ENCODE assay signal across 24 cellular contexts in the genomic region with DNA sequence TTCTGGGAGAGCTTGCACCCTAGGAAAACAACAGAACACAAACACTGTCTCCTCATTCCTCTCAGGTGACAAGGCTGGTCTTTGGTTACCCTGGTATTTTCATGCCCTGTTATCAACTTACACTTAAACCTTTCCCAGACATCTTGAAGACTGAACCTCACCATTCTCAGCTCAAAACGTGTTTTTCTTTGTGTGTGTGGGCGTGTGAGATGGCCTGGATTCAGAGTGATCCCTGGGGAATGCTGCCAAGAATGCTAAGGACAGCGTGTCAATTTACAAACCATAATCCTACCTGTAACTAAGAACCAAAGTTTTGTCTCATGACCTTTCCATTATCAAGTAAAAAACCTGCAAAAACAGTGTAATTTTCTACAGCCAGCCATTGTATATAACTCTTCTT. TPM values are rescaled to one million over a fixed set of nuclear protein-coding genes. Genes with fewer than 3 reads are reported as not detected.
DNase-seq lines count a peak whose midpoint lies in the region; ATAC-seq and TF ChIP-seq lines count a peak whose summit lies in the region.
"Had no signal": no experiment of that assay in that cellular context is flagged by ENCODE, and none has a peak within 500 bp of the region (broad histone marks: within the 10 kb centered on the region; RNA-seq: fewer than 3 reads in every experiment).

No MANE protein-coding gene starts in this region.

- 34% methylated on average over 3 of the region's 3 CpGs for WGBS in hepatocyte (ENCODE audit: low lambda C conversion rate, missing lambda C conversion rate)
- WGBS in tibial nerve, 2 donors, result 27 to 35% methylated on average over 3 of the region's 3 CpGs

- H3K79me2 ChIP-seq in hepatocyte, result no peaks in the 10 kb centered on the region

- H3K4me1 ChIP-seq in hepatocyte (ENCODE audit: insufficient read depth) (peaks cover 10% of the 10 kb centered on the region), skeletal muscle satellite cell (ENCODE audit: control insufficient read depth, insufficient read depth, low read length) (peaks cover 5% of the 10 kb centered on the region), foreskin keratinocyte (no peaks in the 10 kb centered on the region), tibial nerve (peaks cover 0 to 3% (median 0%) of the 10 kb centered on the region in 4 donors)

- peak; percentile 8 for DNase-seq in DMS79 treated with DMSO at 0.1 percent for 48 hours (lab: John Stamatoyannopoulos, UW)
- DNase-seq in DMS79 (lab: John Stamatoyannopoulos, UW), result no peak
- peak; percentile 34 for DNase-seq in amniotic epithelial cell (ENCODE audit: low read depth)
- DNase-seq in hepatocyte (ENCODE audit: low spot score), result no peak
- DNase-seq in foreskin keratinocyte, result no peak
- DNase-seq in tibial nerve (ENCODE audit: low spot score in 2 of 2), result no peak
- DNase-seq: activated gamma-delta T cell treated with Interleukin-2 at 50 U/mL for 16 hours; activated T-cell treated with anti-CD3 and anti-CD28 coated beads for 4 hours; amygdala; cerebellar nuclear complex; effector CD8-positive, alpha-beta T cell; immature natural killer cell; mesenchymal stem cell; NCI-H187; NCI-H524 treated with DMSO at 0.1 percent for 48 hours; small intestine; stimulated activated CD4-positive, alpha-beta T cell treated with anti-CD3 and anti-CD28 coated beads, Interleukin-4, amount 100 ng/mL, for 1 hour; T-helper 1 cell had no signal

- H3K4me2 ChIP-seq in hepatocyte (no peak overlapping the region), skeletal muscle satellite cell (ENCODE audit: low read length) (peak overlapping the region; percentile 2)

- H3K27ac ChIP-seq in hepatocyte (peak overlapping the region; percentile 20), foreskin keratinocyte (no peak overlapping the region), tibial nerve (no peak overlapping the region)
- H3K27ac ChIP-seq: 22Rv1 had no signal

- H3K9me3 ChIP-seq in hepatocyte (ENCODE audit: low read depth) (no peaks in the 10 kb centered on the region), skeletal muscle satellite cell (replicated peaks; ENCODE audit: low read length) (no peaks in the 10 kb centered on the region), tibial nerve (no peaks in the 10 kb centered on the region)

- H3K9ac ChIP-seq in skeletal muscle satellite cell (ENCODE audit: low read depth, low read length), result no peak overlapping the region

- no peak for ATAC-seq in foreskin keratinocyte
- no peak for ATAC-seq in GM21367 (IDR thresholded peaks at IDR 0.05; ENCODE audit: unreplicated experiment)
- ATAC-seq: natural killer cell treated with Interleukin-12 subunit alpha and Interleukin-12 subunit beta and Interleukin-15 and Interleukin-18, amount 100 ng/mL, for 72 hours had no signal

- H2AFZ ChIP-seq in hepatocyte, result peak overlapping the region; percentile 12

- H3K9me2 ChIP-seq in hepatocyte (replicated peaks; ENCODE audit: insufficient read depth), result no peaks in the 10 kb centered on the region

- H3K4me3 ChIP-seq in hepatocyte (no peak overlapping the region), skeletal muscle satellite cell (ENCODE audit: low read length) (no peak overlapping the region), tibial nerve (no peak overlapping the region)

- no peaks in the 10 kb centered on the region for H4K20me1 ChIP-seq in hepatocyte (ENCODE audit: insufficient read depth, poor library complexity, severe bottlenecking)

- no peak for TF ChIP-seq POLR2A in tibial nerve (IDR thresholded peaks at IDR 0.05)

- no peak for TF ChIP-seq EP300 in tibial nerve (IDR thresholded peaks at IDR 0.05)

- TF ChIP-seq CTCF in hepatocyte (IDR thresholded peaks at IDR 0.05; ENCODE audit: poor library complexity) (no peak), foreskin keratinocyte (conservative IDR thresholded peaks at IDR 0.05) (no peak), tibial nerve (IDR thresholded peaks at IDR 0.05) (no peak)

- H3K36me3 ChIP-seq in hepatocyte (replicated peaks; ENCODE audit: insufficient read depth, low read depth) (no peaks in the 10 kb centered on the region), skeletal muscle satellite cell (ENCODE audit: insufficient read depth, low read length) (no peaks in the 10 kb centered on the region), tibial nerve (no peaks in the 10 kb centered on the region)

- no peaks in the 10 kb centered on the region for H3K27me3 ChIP-seq in hepatocyte
- peaks cover 34% of the 10 kb centered on the region for H3K27me3 ChIP-seq in skeletal muscle satellite cell (ENCODE audit: control insufficient read depth, insufficient read depth, low read length)
- H3K27me3 ChIP-seq in foreskin keratinocyte, result peaks cover 13% of the 10 kb centered on the region
- no peaks in the 10 kb centered on the region for H3K27me3 ChIP-seq in tibial nerve

RNA-seq across cellular contexts. Expression of gene ELF5, which starts 33.3 kb away (rescaled TPM):
- 0.16 and 0.50 TPM in 2 replicates for total RNA-seq in hepatocyte
- polyA plus RNA-seq in hepatocyte, result 0.53 and 1.0 TPM in 2 replicates
- not detected in 2 replicates for total RNA-seq in skeletal muscle satellite cell (2012; rRNA removed)
- total RNA-seq in foreskin keratinocyte, result not detected in 2 replicates
- polyA plus RNA-seq in foreskin keratinocyte, result not detected in 2 replicates
- total RNA-seq in tibial nerve, result not detected
- total RNA-seq: natural killer cell treated with Interleukin-12 subunit alpha and Interleukin-12 subunit beta and Interleukin-15 and Interleukin-18, amount 100 ng/mL, for 72 hours; posterior vena cava had no signal
- polyA plus RNA-seq: IgD-negative memory B cell, immature natural killer cell, small intestine had no signal

RNA-seq across cellular contexts. Expression of gene CAT, which starts 41.6 kb away (rescaled TPM):
- total RNA-seq in hepatocyte (0.24 and 0.47 TPM in 2 replicates), foreskin keratinocyte (29.7 and 41.1 TPM in 2 replicates), tibial nerve (100 to 1,000 TPM; 101 to 230 (median 147) TPM)
- polyA plus RNA-seq in hepatocyte (not detected in 2 replicates), foreskin keratinocyte (17.0 and 20.8 TPM in 2 replicates)
- total RNA-seq in skeletal muscle satellite cell (2012; rRNA removed), result 51.7 and 52.2 TPM in 2 replicates

Comparison
In these comparisons a context has a peak if more than half of its experiments do, and no peak if none do; other contexts are left out.
1. DNase-seq: peak in DMS79 treated with DMSO at 0.1 percent for 48 hours (single experiment) and amniotic epithelial cell (single experiment); none in DMS79 (single experiment), hepatocyte (single experiment), foreskin keratinocyte (0 of 2) and tibial nerve (0 of 2).
2. RNA of gene CAT, which starts 41.6 kb away (total RNA-seq): 101 to 230 TPM in tibial nerve and 29.7 to 41.1 TPM in foreskin keratinocyte; 0.24 to 0.47 TPM in hepatocyte; every median in the first group is over 10 times any median in the second.